Comparison of ENCODE assay signal across 1 cellular context in genomic region chr2:174772492-174772801, GRCh38.
TF ChIP-seq lines count a peak whose summit lies in the region.

No MANE protein-coding gene starts in this region.

TF ChIP-seq in HepG2, 621 proteins besides CTCF, POLR2A, EP300 and RAD21 (continued from another document):
- TF ChIP-seq USF2 (IDR thresholded peaks at IDR 0.05; ENCODE audit: low read depth, low read length) (no peak), USF2 (CRISPR knock-in tag; IDR thresholded peaks at IDR 0.05; ENCODE audit: borderline replicate concordance) (0 out of 2 replicates have a peak, but pooled peaks have one; percentile 10), ZNF263 (CRISPR knock-in tag; IDR thresholded peaks at IDR 0.05) (peak; percentile 94), ZMYM4 (CRISPR knock-in tag; IDR thresholded peaks at IDR 0.05) (0 out of 2 replicates have a peak, but pooled peaks have one; percentile 38), NFE2L2 (IDR thresholded peaks at IDR 0.05; ENCODE audit: low read length) (no peak), TFDP2 (CRISPR knock-in tag; IDR thresholded peaks at IDR 0.05) (no peak), ATM (IDR thresholded peaks at IDR 0.05; ENCODE audit: borderline replicate concordance) (no peak)
